20 cellular contexts compared by ENCODE assay signal in the genomic region with DNA sequence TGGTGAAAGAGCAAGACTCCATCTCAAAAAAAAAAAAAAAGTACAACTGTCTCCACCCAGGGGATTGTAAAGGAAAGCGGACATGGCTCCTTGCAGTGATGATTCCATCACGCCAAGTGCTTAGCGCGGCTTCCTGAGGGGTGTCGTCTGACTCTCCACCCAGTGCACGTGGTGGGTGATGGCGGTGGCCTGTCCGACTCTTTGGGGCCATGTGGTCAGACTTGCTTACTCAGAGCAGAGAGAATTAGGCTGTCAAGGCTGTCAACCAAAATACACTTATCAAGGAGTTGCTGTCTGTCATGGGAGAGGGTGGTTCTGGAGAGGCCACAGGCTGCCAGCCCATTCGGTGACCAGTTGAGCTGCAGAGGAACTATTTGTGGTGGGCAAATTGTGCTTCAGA. TPM values are rescaled to one million over a fixed set of nuclear protein-coding genes. Genes with fewer than 3 reads are reported as not detected.
"Had no signal": no experiment of that assay in that cellular context is flagged by ENCODE, and none has a peak within 500 bp of the region (broad histone marks: within the 10 kb centered on the region; RNA-seq: fewer than 3 reads in every experiment).

No MANE protein-coding gene starts in this region.

- H3K4me3 ChIP-seq: lower lobe of right lung, pancreas, stomach, testis, tibial artery, upper lobe of left lung, uterus had no signal

- H3K4me1 ChIP-seq: lower lobe of right lung, pancreas, testis, uterus had no signal

- H3K9me3 ChIP-seq: lower lobe of right lung, pancreas, stomach, testis, tibial artery, upper lobe of left lung, uterus had no signal

- H3K27me3 ChIP-seq: pancreas, stomach, testis, tibial artery, upper lobe of left lung, uterus had no signal

- DNase-seq: cortex of kidney; effector memory CD8-positive, alpha-beta T cell; erythroblast; head of caudate nucleus; left ventricle myocardium superior; lower lobe of right lung; naive thymus-derived CD8-positive, alpha-beta T cell; nephron progenitor cell; pancreas; retina; stimulated activated CD4-positive, alpha-beta T cell treated with anti-CD3 and anti-CD28 coated beads, Interleukin-2, amount 100 ng/mL, for 24 hours; stimulated activated CD4-positive, alpha-beta T cell treated with anti-CD3 and anti-CD28 coated beads, Interleukin-4, amount 100 ng/mL, for 24 hours; stimulated activated naive CD4-positive, alpha-beta T cell treated with Interleukin-2 at 50 U/mL for 16 hours; stomach; testis; tibial artery; upper lobe of left lung; uterus had no signal

- H3K27ac ChIP-seq: lower lobe of right lung, pancreas, stomach, testis, tibial artery, uterus had no signal

- H3K27ac Mint-ChIP-seq: effector memory CD8-positive, alpha-beta T cell; naive thymus-derived CD8-positive, alpha-beta T cell; nephron progenitor cell; stimulated activated effector memory CD8-positive, alpha-beta T cell treated with anti-CD3 and anti-CD28 coated beads, Interleukin-12 subunit alpha, Interleukin-12 subunit beta, amount 100 ng/mL, for 72 hours had no signal

- H3K27me3 Mint-ChIP-seq: effector memory CD8-positive, alpha-beta T cell; naive thymus-derived CD8-positive, alpha-beta T cell had no signal

- ATAC-seq: effector memory CD8-positive, alpha-beta T cell; left ventricle myocardium superior; lower lobe of right lung; naive thymus-derived CD8-positive, alpha-beta T cell; pancreas; sciatic nerve; stimulated activated effector memory CD8-positive, alpha-beta T cell treated with anti-CD3 and anti-CD28 coated beads, Interleukin-12 subunit alpha, Interleukin-12 subunit beta, amount 100 ng/mL, for 72 hours had no signal

- H3K4me3 Mint-ChIP-seq: effector memory CD8-positive, alpha-beta T cell; naive thymus-derived CD8-positive, alpha-beta T cell; nephron progenitor cell; stimulated activated effector memory CD8-positive, alpha-beta T cell treated with anti-CD3 and anti-CD28 coated beads, Interleukin-12 subunit alpha, Interleukin-12 subunit beta, amount 100 ng/mL, for 72 hours had no signal

- H3K36me3 ChIP-seq: uterus had no signal

- H3K36me3 Mint-ChIP-seq: naive thymus-derived CD8-positive, alpha-beta T cell; stimulated activated effector memory CD8-positive, alpha-beta T cell treated with anti-CD3 and anti-CD28 coated beads, Interleukin-12 subunit alpha, Interleukin-12 subunit beta, amount 100 ng/mL, for 72 hours had no signal

- H3K9me3 Mint-ChIP-seq: effector memory CD8-positive, alpha-beta T cell; naive thymus-derived CD8-positive, alpha-beta T cell; nephron progenitor cell; stimulated activated effector memory CD8-positive, alpha-beta T cell treated with anti-CD3 and anti-CD28 coated beads, Interleukin-12 subunit alpha, Interleukin-12 subunit beta, amount 100 ng/mL, for 72 hours had no signal

RNA-seq across cellular contexts. Expression of gene PTPRF, which starts 49.4 kb away (rescaled TPM):
- polyA plus RNA-seq: naive thymus-derived CD8-positive, alpha-beta T cell had no signal
